Comparison of ENCODE assay signal across 13 cellular contexts in genomic region chr20:49684335-49684997, GRCh38. TPM values are rescaled to one million over a fixed set of nuclear protein-coding genes. Genes with fewer than 3 reads are reported as not detected.
DNase-seq lines count a peak whose midpoint lies in the region; ATAC-seq and TF ChIP-seq lines count a peak whose summit lies in the region.
"Had no signal": no experiment of that assay in that cellular context is flagged by ENCODE, and none has a peak within 500 bp of the region (broad histone marks: within the 10 kb centered on the region; RNA-seq: fewer than 3 reads in every experiment).

No MANE protein-coding gene starts in this region.

- WGBS in adrenal gland, 4 donors: 57 to 74% (median 68%) methylated on average over 13 of the region's 13 CpGs

- no peak for TF ChIP-seq POLR2A in adrenal gland (IDR thresholded peaks at IDR 0.05)

- no peak for TF ChIP-seq CTCF in adrenal gland (IDR thresholded peaks at IDR 0.05)
- TF ChIP-seq CTCF in thoracic aorta (IDR thresholded peaks at IDR 0.05): no peak

- DNase-seq in NCI-H2171 treated with DMSO at 0.1 percent for 48 hours (lab: John Stamatoyannopoulos, UW) (peak; percentile 20), NCI-H2171 (lab: John Stamatoyannopoulos, UW) (no peak), adrenal gland (peak in 1 of 7 donors; percentile 46), thoracic aorta (ENCODE audit: low spot score) (no peak), NCI-H526 (lab: John Stamatoyannopoulos, UW) (no peak), T-helper 1 cell (no peak)
- DNase-seq: activated CD4-positive, alpha-beta T cell treated with anti-CD3 and anti-CD28 coated beads for 1 hour; islet precursor cell; naive thymus-derived CD4-positive, alpha-beta T cell; NCI-H1436; SJCRH30 had no signal

- intact Hi-C loops in adrenal gland (cut with DNase I): no loop called here

- no peaks in the 10 kb centered on the region for H3K9me3 ChIP-seq in adrenal gland (replicated peaks in 1 of 3)
- no peaks in the 10 kb centered on the region for H3K9me3 ChIP-seq in muscle layer of colon (ENCODE audit: low read length)
- H3K9me3 ChIP-seq in thoracic aorta: no peaks in the 10 kb centered on the region
- H3K9me3 ChIP-seq: SJCRH30 had no signal

- peak overlapping the region; percentile 5 for H3K9ac ChIP-seq in muscle layer of colon (ENCODE audit: low read length)

- H3K27ac ChIP-seq in adrenal gland (peak overlapping the region in 4 of 5 donors; percentile 27 to 74 (median 51)), muscle layer of colon (ENCODE audit: low read depth, low read length) (peak overlapping the region; percentile 31), thoracic aorta (peak overlapping the region; percentile 40 to 57)
- H3K27ac ChIP-seq: SJCRH30 had no signal

- no peak overlapping the region for H3K4me3 ChIP-seq in adrenal gland
- no peak overlapping the region for H3K4me3 ChIP-seq in muscle layer of colon (ENCODE audit: low read depth in 1 of 2, low read length in 2 of 2)
- no peak overlapping the region for H3K4me3 ChIP-seq in thoracic aorta
- H3K4me3 ChIP-seq: SJCRH30 had no signal

- H3K4me1 ChIP-seq in adrenal gland (replicated peaks in 1 of 2) (peaks cover 55 to 89% of the 10 kb centered on the region in 2 donors), muscle layer of colon (ENCODE audit: insufficient read depth, low read length) (peaks cover 37% of the 10 kb centered on the region), thoracic aorta (ENCODE audit: control insufficient read depth in 1 of 2, low read depth in 2 of 2) (peaks cover 38 to 68% of the 10 kb centered on the region in 2 donors)

- ATAC-seq in thoracic aorta (ENCODE audit: insufficient number of reproducible peaks, low FRiP score, low read depth) (no peak), GM18870 (IDR thresholded peaks at IDR 0.05; ENCODE audit: unreplicated experiment) (no peak)
- ATAC-seq: naive thymus-derived CD4-positive, alpha-beta T cell had no signal

- H3K27me3 ChIP-seq in adrenal gland: no peaks in the 10 kb centered on the region
- H3K27me3 ChIP-seq in muscle layer of colon (ENCODE audit: control insufficient read depth in 1 of 2, insufficient read depth in 2 of 2, low read length in 2 of 2): no peaks in the 10 kb centered on the region
- no peaks in the 10 kb centered on the region for H3K27me3 ChIP-seq in thoracic aorta (replicated peaks; ENCODE audit: insufficient read depth)
- H3K27me3 ChIP-seq: SJCRH30 had no signal

- H3K36me3 ChIP-seq in adrenal gland (replicated peaks in 1 of 2) (no peaks in the 10 kb centered on the region), muscle layer of colon (ENCODE audit: insufficient read depth, low read length) (no peaks in the 10 kb centered on the region), thoracic aorta (no peaks in the 10 kb centered on the region)

RNA-seq across cellular contexts. Expression of gene B4GALT5, which starts 29.2 kb away (rescaled TPM):
- 100 to 1,000 TPM in 2 of 8 donors, 10 to 100 TPM in 6; 47.4 to 137 (median 69.1) TPM for total RNA-seq in adrenal gland
- 10 to 100 TPM; 14.2 to 77.7 (median 18.1) TPM for polyA plus RNA-seq in adrenal gland
- total RNA-seq in thoracic aorta: 10 to 100 TPM; 15.7 to 45.3 TPM
